Comparison of ENCODE assay signal across 26 cellular contexts in the genomic region with DNA sequence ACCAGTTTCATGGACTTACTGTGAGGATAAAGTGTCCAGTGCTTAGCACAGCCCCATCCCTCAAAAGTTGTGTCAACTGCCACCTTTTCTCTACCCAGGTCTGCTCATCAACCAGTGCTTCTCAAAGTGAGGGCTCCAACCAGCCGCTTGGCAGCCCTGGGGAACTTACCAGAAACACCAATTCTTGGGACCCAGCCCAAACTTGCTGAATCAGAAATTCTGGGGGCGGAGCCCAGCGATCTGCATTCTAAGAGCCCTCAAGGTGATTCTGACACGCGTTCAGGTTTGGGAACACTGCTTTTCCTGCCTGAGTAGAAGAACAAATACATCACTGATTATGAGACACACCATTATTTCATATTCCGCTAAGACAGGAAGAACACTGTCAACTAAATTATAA.
"Had no signal": no experiment of that assay in that cellular context is flagged by ENCODE, and none has a peak within 500 bp of the region (broad histone marks: within the 10 kb centered on the region; RNA-seq: fewer than 3 reads in every experiment).

No MANE protein-coding gene starts in this region.

- ATAC-seq: activated CD4-positive, alpha-beta T cell treated with anti-CD3 and anti-CD28 coated beads for 36 hours; activated T-helper 17 cell treated with anti-CD3 and anti-CD28 coated beads, Interleukin-2, amount 50 U/mL, for 72 hours; Panc1; Right ventricle myocardium inferior; T-cell had no signal

- H3K27ac ChIP-seq: SK-N-MC, WERI-Rb-1 had no signal

- H3K4me3 Mint-ChIP-seq: activated CD4-positive, alpha-beta memory T cell treated with anti-CD3 and anti-CD28 coated beads, Interleukin-2, amount 10 ng/mL, durations not matched to agents 7 days and 5 days; activated CD4-positive, alpha-beta T cell treated with anti-CD3 and anti-CD28 coated beads for 36 hours; activated naive CD4-positive, alpha-beta T cell treated with anti-CD3 and anti-CD28 coated beads, Interleukin-2, amount 10 ng/mL, durations not matched to agents 7 days and 5 days; activated naive CD8-positive, alpha-beta T cell treated with anti-CD3 and anti-CD28 coated beads for 36 hours; activated T-helper 17 cell treated with anti-CD3 and anti-CD28 coated beads, Interleukin-2, amount 50 U/mL, for 72 hours; IgD-negative memory B cell; T-cell had no signal

- H3K27ac Mint-ChIP-seq: activated CD4-positive, alpha-beta memory T cell treated with anti-CD3 and anti-CD28 coated beads, Interleukin-2, amount 10 ng/mL, durations not matched to agents 7 days and 5 days; activated CD4-positive, alpha-beta T cell treated with anti-CD3 and anti-CD28 coated beads for 36 hours; activated naive CD4-positive, alpha-beta T cell treated with anti-CD3 and anti-CD28 coated beads, Interleukin-2, amount 10 ng/mL, durations not matched to agents 7 days and 5 days; activated naive CD8-positive, alpha-beta T cell treated with anti-CD3 and anti-CD28 coated beads for 36 hours; activated T-helper 17 cell treated with anti-CD3 and anti-CD28 coated beads, Interleukin-2, amount 50 U/mL, for 72 hours; IgD-negative memory B cell; T-cell had no signal

- H3K9me3 Mint-ChIP-seq: activated CD4-positive, alpha-beta memory T cell treated with anti-CD3 and anti-CD28 coated beads, Interleukin-2, amount 10 ng/mL, durations not matched to agents 7 days and 5 days; activated naive CD4-positive, alpha-beta T cell treated with anti-CD3 and anti-CD28 coated beads, Interleukin-2, amount 10 ng/mL, durations not matched to agents 7 days and 5 days; activated naive CD8-positive, alpha-beta T cell treated with anti-CD3 and anti-CD28 coated beads for 36 hours; activated T-helper 17 cell treated with anti-CD3 and anti-CD28 coated beads, Interleukin-2, amount 50 U/mL, for 72 hours; T-cell had no signal

- H3K4me1 Mint-ChIP-seq: activated CD4-positive, alpha-beta memory T cell treated with anti-CD3 and anti-CD28 coated beads, Interleukin-2, amount 10 ng/mL, durations not matched to agents 7 days and 5 days; activated CD4-positive, alpha-beta T cell treated with anti-CD3 and anti-CD28 coated beads for 36 hours; activated naive CD4-positive, alpha-beta T cell treated with anti-CD3 and anti-CD28 coated beads, Interleukin-2, amount 10 ng/mL, durations not matched to agents 7 days and 5 days; activated naive CD8-positive, alpha-beta T cell treated with anti-CD3 and anti-CD28 coated beads for 36 hours; activated T-helper 17 cell treated with anti-CD3 and anti-CD28 coated beads, Interleukin-2, amount 50 U/mL, for 72 hours; IgD-negative memory B cell; T-cell had no signal

- DNase-seq: activated CD4-positive, alpha-beta memory T cell treated with anti-CD3 and anti-CD28 coated beads, Interleukin-2, amount 10 ng/mL, durations not matched to agents 7 days and 5 days; activated CD4-positive, alpha-beta T cell treated with anti-CD3 and anti-CD28 coated beads for 36 hours; activated CD4-positive, alpha-beta T cell treated with anti-CD3 and anti-CD28 coated beads, Interleukin-2, amount 50 U/mL, for 1 hour; activated gamma-delta T cell treated with Interleukin-2 at 50 U/mL for 16 hours; activated naive CD4-positive, alpha-beta T cell treated with anti-CD3 and anti-CD28 coated beads, Interleukin-2, amount 10 ng/mL, durations not matched to agents 7 days and 5 days; activated naive CD8-positive, alpha-beta T cell treated with anti-CD3 and anti-CD28 coated beads for 36 hours; activated T-cell treated with anti-CD3 and anti-CD28 coated beads for 4 hours; activated T-cell treated with anti-CD3 and anti-CD28 coated beads, Interleukin-2, amount 50 U/mL, for 48 hours; KG1; NCI-H1092; NCI-H1417; NCI-H1930; NCI-H2171 treated with DMSO at 0.1 percent for 48 hours; NCI-H345; NCI-H510A; NCI-H526 treated with DMSO at 0.1 percent for 48 hours; NCI-H82; OCI-M1; T-cell; T-helper 2 cell; WERI-Rb-1 had no signal

- H3K27me3 Mint-ChIP-seq: activated CD4-positive, alpha-beta memory T cell treated with anti-CD3 and anti-CD28 coated beads, Interleukin-2, amount 10 ng/mL, durations not matched to agents 7 days and 5 days had no signal

- H3K36me3 Mint-ChIP-seq: activated naive CD4-positive, alpha-beta T cell treated with anti-CD3 and anti-CD28 coated beads, Interleukin-2, amount 10 ng/mL, durations not matched to agents 7 days and 5 days; activated naive CD8-positive, alpha-beta T cell treated with anti-CD3 and anti-CD28 coated beads for 36 hours; IgD-negative memory B cell; T-cell had no signal
